ENCODE assay signal across 3 cellular contexts in the genomic region with DNA sequence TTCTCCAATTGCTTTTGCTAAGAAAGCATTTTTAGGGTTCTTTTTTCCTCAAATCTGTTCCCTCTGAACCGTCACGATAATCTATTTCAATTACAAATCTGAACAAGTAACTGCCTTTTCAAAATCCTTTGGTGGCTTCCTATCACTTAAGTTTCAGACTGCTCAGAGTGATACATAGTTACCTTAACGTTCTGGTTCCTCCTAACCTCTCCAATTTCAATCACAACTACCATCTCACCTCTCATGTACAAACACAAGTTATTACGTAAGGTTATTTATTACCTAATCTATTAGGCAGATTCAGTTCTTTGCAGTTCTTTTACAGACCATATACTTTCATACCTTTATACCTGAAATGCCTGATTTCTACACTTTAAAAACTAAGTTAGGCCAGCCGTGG.
TF ChIP-seq lines count a peak whose summit lies in the region.

No MANE protein-coding gene starts in this region.

TF ChIP-seq in GM23338, 12 proteins besides CTCF, POLR2A, EP300 and RAD21 (continues in another document):
- TF ChIP-seq POLR2AphosphoS5 (IDR thresholded peaks at IDR 0.05; ENCODE audit: low read depth) = no peak
- TF ChIP-seq CREB1 (CRISPR knock-in tag; IDR thresholded peaks at IDR 0.05; ENCODE audit: low read depth) = no peak
- TF ChIP-seq, protein P1, sequence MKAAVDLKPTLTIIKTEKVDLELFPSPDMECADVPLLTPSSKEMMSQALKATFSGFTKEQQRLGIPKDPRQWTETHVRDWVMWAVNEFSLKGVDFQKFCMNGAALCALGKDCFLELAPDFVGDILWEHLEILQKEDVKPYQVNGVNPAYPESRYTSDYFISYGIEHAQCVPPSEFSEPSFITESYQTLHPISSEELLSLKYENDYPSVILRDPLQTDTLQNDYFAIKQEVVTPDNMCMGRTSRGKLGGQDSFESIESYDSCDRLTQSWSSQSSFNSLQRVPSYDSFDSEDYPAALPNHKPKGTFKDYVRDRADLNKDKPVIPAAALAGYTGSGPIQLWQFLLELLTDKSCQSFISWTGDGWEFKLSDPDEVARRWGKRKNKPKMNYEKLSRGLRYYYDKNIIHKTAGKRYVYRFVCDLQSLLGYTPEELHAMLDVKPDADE (IDR thresholded peaks at IDR 0.05) = no peak
- TF ChIP-seq ZNF114 (CRISPR knock-in tag; IDR thresholded peaks at IDR 0.05) = no peak
- TF ChIP-seq JUNB (IDR thresholded peaks at IDR 0.05; ENCODE audit: unreplicated experiment) = no peak
- TF ChIP-seq, protein P2, sequence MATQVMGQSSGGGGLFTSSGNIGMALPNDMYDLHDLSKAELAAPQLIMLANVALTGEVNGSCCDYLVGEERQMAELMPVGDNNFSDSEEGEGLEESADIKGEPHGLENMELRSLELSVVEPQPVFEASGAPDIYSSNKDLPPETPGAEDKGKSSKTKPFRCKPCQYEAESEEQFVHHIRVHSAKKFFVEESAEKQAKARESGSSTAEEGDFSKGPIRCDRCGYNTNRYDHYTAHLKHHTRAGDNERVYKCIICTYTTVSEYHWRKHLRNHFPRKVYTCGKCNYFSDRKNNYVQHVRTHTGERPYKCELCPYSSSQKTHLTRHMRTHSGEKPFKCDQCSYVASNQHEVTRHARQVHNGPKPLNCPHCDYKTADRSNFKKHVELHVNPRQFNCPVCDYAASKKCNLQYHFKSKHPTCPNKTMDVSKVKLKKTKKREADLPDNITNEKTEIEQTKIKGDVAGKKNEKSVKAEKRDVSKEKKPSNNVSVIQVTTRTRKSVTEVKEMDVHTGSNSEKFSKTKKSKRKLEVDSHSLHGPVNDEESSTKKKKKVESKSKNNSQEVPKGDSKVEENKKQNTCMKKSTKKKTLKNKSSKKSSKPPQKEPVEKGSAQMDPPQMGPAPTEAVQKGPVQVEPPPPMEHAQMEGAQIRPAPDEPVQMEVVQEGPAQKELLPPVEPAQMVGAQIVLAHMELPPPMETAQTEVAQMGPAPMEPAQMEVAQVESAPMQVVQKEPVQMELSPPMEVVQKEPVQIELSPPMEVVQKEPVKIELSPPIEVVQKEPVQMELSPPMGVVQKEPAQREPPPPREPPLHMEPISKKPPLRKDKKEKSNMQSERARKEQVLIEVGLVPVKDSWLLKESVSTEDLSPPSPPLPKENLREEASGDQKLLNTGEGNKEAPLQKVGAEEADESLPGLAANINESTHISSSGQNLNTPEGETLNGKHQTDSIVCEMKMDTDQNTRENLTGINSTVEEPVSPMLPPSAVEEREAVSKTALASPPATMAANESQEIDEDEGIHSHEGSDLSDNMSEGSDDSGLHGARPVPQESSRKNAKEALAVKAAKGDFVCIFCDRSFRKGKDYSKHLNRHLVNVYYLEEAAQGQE (IDR thresholded peaks at IDR 0.05; ENCODE audit: unreplicated experiment) = no peak

TF ChIP-seq in WTC11, 78 proteins besides CTCF, POLR2A, EP300 and RAD21:
- TF ChIP-seq JAZF1 (CRISPR knock-in tag; IDR thresholded peaks at IDR 0.05) (no peak), FOXJ3 (CRISPR knock-in tag; IDR thresholded peaks at IDR 0.05; ENCODE audit: borderline replicate concordance) (no peak), ZNF671 (CRISPR knock-in tag; IDR thresholded peaks at IDR 0.05) (no peak), CREB1 (CRISPR knock-in tag; IDR thresholded peaks at IDR 0.05) (no peak), ZNF263 (CRISPR knock-in tag; IDR thresholded peaks at IDR 0.05; ENCODE audit: low read depth) (no peak)
- TF ChIP-seq, protein P3, sequence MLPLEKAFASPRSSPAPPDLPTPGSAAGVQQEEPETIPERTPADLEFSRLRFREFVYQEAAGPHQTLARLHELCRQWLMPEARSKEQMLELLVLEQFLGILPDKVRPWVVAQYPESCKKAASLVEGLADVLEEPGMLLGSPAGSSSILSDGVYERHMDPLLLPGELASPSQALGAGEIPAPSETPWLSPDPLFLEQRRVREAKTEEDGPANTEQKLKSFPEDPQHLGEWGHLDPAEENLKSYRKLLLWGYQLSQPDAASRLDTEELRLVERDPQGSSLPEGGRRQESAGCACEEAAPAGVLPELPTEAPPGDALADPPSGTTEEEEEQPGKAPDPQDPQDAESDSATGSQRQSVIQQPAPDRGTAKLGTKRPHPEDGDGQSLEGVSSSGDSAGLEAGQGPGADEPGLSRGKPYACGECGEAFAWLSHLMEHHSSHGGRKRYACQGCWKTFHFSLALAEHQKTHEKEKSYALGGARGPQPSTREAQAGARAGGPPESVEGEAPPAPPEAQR (CRISPR knock-in tag; IDR thresholded peaks at IDR 0.05) = no peak

TF ChIP-seq in GM12891, 5 proteins besides CTCF, POLR2A, EP300 and RAD21:
- no peak for TF ChIP-seq SPI1 (IDR thresholded peaks at IDR 0.05; ENCODE audit: low read depth, low read length)
- no peak for TF ChIP-seq TAF1 (IDR thresholded peaks at IDR 0.05; ENCODE audit: low read depth, low read length)
- no peak for TF ChIP-seq POU2F2 (IDR thresholded peaks at IDR 0.05; ENCODE audit: low read depth, low read length)
- TF ChIP-seq POLR2AphosphoS5 (IDR thresholded peaks at IDR 0.05; ENCODE audit: low read depth, low read length) = no peak
- no peak for TF ChIP-seq PAX5 (IDR thresholded peaks at IDR 0.05; ENCODE audit: insufficient read depth, low read length, severe bottlenecking)
